In genomic region chr6:158222066-158222465, GRCh38 we compare ENCODE assay signal across 16 cellular contexts. TPM values are rescaled to one million over a fixed set of nuclear protein-coding genes. Genes with fewer than 3 reads are reported as not detected.
DNase-seq lines count a peak whose midpoint lies in the region; ATAC-seq and TF ChIP-seq lines count a peak whose summit lies in the region.
"Had no signal": no experiment of that assay in that cellular context is flagged by ENCODE, and none has a peak within 500 bp of the region (broad histone marks: within the 10 kb centered on the region; RNA-seq: fewer than 3 reads in every experiment).

No MANE protein-coding gene starts in this region.

- H3K36me3 Mint-ChIP-seq in endodermal cell (ENCODE audit: low read depth) = no peaks in the 10 kb centered on the region

- intact Hi-C loops in right cardiac atrium (cut with DNase I) (loop anchor here (5.0 to 10.0 kb wide), 7 partner anchors 293 to 470 kb away; no protein-coding TSS in a partner anchor), left cardiac atrium (cut with DNase I) (loop anchor here (5.0 to 10.0 kb wide), 4 partner anchors 293 to 473 kb away; no protein-coding TSS in a partner anchor)

- no peak for TF ChIP-seq CTCF in endodermal cell (conservative IDR thresholded peaks at IDR 0.05)

- peaks cover 2% of the 10 kb centered on the region for H3K27me3 Mint-ChIP-seq in endodermal cell (ENCODE audit: insufficient read depth)

- peak; percentile 19 for DNase-seq in NCI-H1105 treated with DMSO at 0.1 percent for 48 hours (lab: John Stamatoyannopoulos, UW)
- DNase-seq in NCI-H1105 (lab: John Stamatoyannopoulos, UW) = no peak
- no peak for DNase-seq in right cardiac atrium
- DNase-seq in left cardiac atrium = no peak
- DNase-seq in endodermal cell = peak; percentile 17
- no peak for DNase-seq in globus pallidus (ENCODE audit: low spot score)
- DNase-seq in activated CD8-positive, alpha-beta memory T cell treated with anti-CD3 and anti-CD28 coated beads, Interleukin-2, amount 50 U/mL, for 48 hours = no peak
- DNase-seq: 8988T; HCEC 1CT; NCI-H2029; NK-92 treated with Interleukin-12 subunit alpha and Interleukin-12 subunit beta, amount 100 ng/mL, for 24 hours had no signal

- H3K9me3 Mint-ChIP-seq in endodermal cell = peaks cover 15% of the 10 kb centered on the region

- H3K4me3 ChIP-seq in right cardiac atrium (ENCODE audit: low read length) (no peak overlapping the region), endodermal cell (ENCODE audit: low read length) (no peak overlapping the region)
- H3K4me3 ChIP-seq: BLaER1 treated with 17β-estradiol and CSF1 and Interleukin-3, amounts not matched to agents 10 nM and 100 nM; SJSA1 had no signal

- no peak overlapping the region for H3K9ac ChIP-seq in endodermal cell (ENCODE audit: extremely low read depth, low read length, poor library complexity, severe bottlenecking)
- H3K9ac ChIP-seq: BLaER1 treated with 17β-estradiol and CSF1 and Interleukin-3, amounts not matched to agents 10 nM and 100 nM; KMS-11 had no signal

- H3K27ac ChIP-seq in right cardiac atrium (ENCODE audit: low read length) (no peak overlapping the region), endodermal cell (ENCODE audit: low read depth, low read length) (no peak overlapping the region)
- H3K27ac ChIP-seq: BLaER1 treated with 17β-estradiol and CSF1 and Interleukin-3, amounts not matched to agents 10 nM and 100 nM; KMS-11; RWPE1; SJSA1 had no signal

- no peak overlapping the region for H3K4me3 Mint-ChIP-seq in endodermal cell

- H3K4me1 ChIP-seq in right cardiac atrium (ENCODE audit: control insufficient read depth, insufficient read depth, low read length) = no peaks in the 10 kb centered on the region
- no peaks in the 10 kb centered on the region for H3K4me1 ChIP-seq in endodermal cell (ENCODE audit: control insufficient read depth, insufficient read depth, low read length)
- H3K4me1 ChIP-seq: SJSA1 had no signal

- H3K4me1 Mint-ChIP-seq in endodermal cell = no peaks in the 10 kb centered on the region

- H3K27me3 ChIP-seq in right cardiac atrium (ENCODE audit: control insufficient read depth, insufficient read depth) = no peaks in the 10 kb centered on the region
- no peaks in the 10 kb centered on the region for H3K27me3 ChIP-seq in endodermal cell (ENCODE audit: control insufficient read depth, insufficient read depth, low read length, poor library complexity, severe bottlenecking)
- H3K27me3 ChIP-seq: BLaER1 treated with 17β-estradiol and CSF1 and Interleukin-3, amounts not matched to agents 10 nM and 100 nM; SJSA1 had no signal

- 61% methylated on average over 7 of the region's 7 CpGs for WGBS in right cardiac atrium
- WGBS in endodermal cell (ENCODE audit: insufficient coverage in 1 of 2, insufficient read length in 1 of 2), 2 experiments = 93 to 95% methylated on average over 5 to 7 of the region's 7 CpGs

- no peaks in the 10 kb centered on the region for H3K9me3 ChIP-seq in right cardiac atrium (ENCODE audit: control insufficient read depth, low read length)
- peaks cover 6% of the 10 kb centered on the region for H3K9me3 ChIP-seq in endodermal cell (ENCODE audit: control insufficient read depth, low read length)
- H3K9me3 ChIP-seq: SJSA1 had no signal

- no peaks in the 10 kb centered on the region for H3K36me3 ChIP-seq in endodermal cell (ENCODE audit: control insufficient read depth, insufficient read depth, low read length)
- H3K36me3 ChIP-seq: BLaER1 treated with 17β-estradiol and CSF1 and Interleukin-3, amounts not matched to agents 10 nM and 100 nM; SJSA1 had no signal

- H3K27ac Mint-ChIP-seq in endodermal cell = no peak overlapping the region

- ATAC-seq in right cardiac atrium (peak; percentile 15 to 44), left cardiac atrium (no peak), HG03442 (IDR thresholded peaks at IDR 0.05; ENCODE audit: unreplicated experiment) (no peak)

RNA-seq across cellular contexts. Expression of gene GTF2H5, which starts 53.9 kb away (rescaled TPM):
- total RNA-seq in right cardiac atrium (10 to 100 TPM; 22.4 to 33.2 (median 27.3) TPM), left cardiac atrium (10 to 100 TPM; 23.2 to 23.3 TPM), endodermal cell (10 to 100 TPM; 31.3 to 41.6 TPM)
- 11.7 TPM for polyA plus RNA-seq in right cardiac atrium
- 24.2 TPM for polyA plus RNA-seq in endodermal cell (2013, experiment 1 of 2)
- polyA plus RNA-seq in endodermal cell (2013, experiment 2 of 2) = 23.0 TPM

RNA-seq across cellular contexts. Expression of gene SERAC1, which starts 54.0 kb away (rescaled TPM):
- total RNA-seq in right cardiac atrium (1 to 10 TPM; 4.5 to 7.0 (median 5.7) TPM), left cardiac atrium (1 to 10 TPM; 4.2 to 6.0 TPM), endodermal cell (10 to 100 TPM; 15.1 to 19.4 TPM)
- polyA plus RNA-seq in right cardiac atrium = 3.1 TPM
- polyA plus RNA-seq in endodermal cell (2013, experiment 1 of 2) = 17.6 TPM
- 17.1 TPM for polyA plus RNA-seq in endodermal cell (2013, experiment 2 of 2)

Comparison
In these comparisons a context has a peak if more than half of its experiments do, and no peak if none do; other contexts are left out.
1. DNase-seq: peak in NCI-H1105 treated with DMSO at 0.1 percent for 48 hours (single experiment) and endodermal cell (single experiment); none in NCI-H1105 (single experiment), right cardiac atrium (0 of 3), left cardiac atrium (single experiment), globus pallidus (single experiment) and activated CD8-positive, alpha-beta memory T cell treated with anti-CD3 and anti-CD28 coated beads, Interleukin-2, amount 50 U/mL, for 48 hours (single experiment).
2. ATAC-seq: peak in right cardiac atrium (2 of 2); none in left cardiac atrium (0 of 2) and HG03442 (single experiment).